Comparison of ENCODE assay signal across 12 cellular contexts in genomic region chr11:117953029-117953671, GRCh38. TPM values are rescaled to one million over a fixed set of nuclear protein-coding genes. Genes with fewer than 3 reads are reported as not detected.
DNase-seq lines count a peak whose midpoint lies in the region; ATAC-seq lines count a peak whose summit lies in the region.
"Had no signal": no experiment of that assay in that cellular context is flagged by ENCODE, and none has a peak within 500 bp of the region (broad histone marks: within the 10 kb centered on the region; RNA-seq: fewer than 3 reads in every experiment).

No MANE protein-coding gene starts in this region.

- no peak overlapping the region for H4K91ac ChIP-seq in neuronal stem cell (ENCODE audit: low read depth, low read length, poor library complexity)

- no peaks in the 10 kb centered on the region for H3K9me3 ChIP-seq in neuronal stem cell (replicated peaks in 1 of 2; ENCODE audit: control insufficient read depth in 2 of 2, insufficient read depth in 1 of 2, low read depth in 1 of 2, low read length in 2 of 2)
- H3K9me3 ChIP-seq: esophagus squamous epithelium had no signal

- no peaks in the 10 kb centered on the region for H3K79me1 ChIP-seq in neuronal stem cell (ENCODE audit: low read depth, low read length)

- H3K4me3 Mint-ChIP-seq in activated T-cell treated with anti-CD3 and anti-CD28 coated beads, Interleukin-2, amount 50 U/mL, for 72 hours = peak overlapping the region; percentile 84 to 91

- no peak overlapping the region for H3K27ac ChIP-seq in neuronal stem cell (replicated peaks; ENCODE audit: low read length)

- no peak overlapping the region for H3K14ac ChIP-seq in neuronal stem cell (ENCODE audit: low read length)

- H3K4me1 Mint-ChIP-seq in activated T-cell treated with anti-CD3 and anti-CD28 coated beads, Interleukin-2, amount 50 U/mL, for 72 hours (ENCODE audit: low read depth) = peaks cover 83% of the 10 kb centered on the region

- H3K4ac ChIP-seq in neuronal stem cell (ENCODE audit: low read length) = no peak overlapping the region

- H3K4me3 ChIP-seq in neuronal stem cell (ENCODE audit: low read length in 2 of 2) = no peak overlapping the region
- H3K4me3 ChIP-seq: esophagus squamous epithelium had no signal

- no CpG with 5 or more reads among the region's 3 CpGs for WGBS in neuronal stem cell (ENCODE audit: extremely low coverage in 2 of 2, insufficient read length in 2 of 2, insufficient replicate concordance in 1 of 2), 2 donors

- peaks cover 0 to 5% (median 0%) of the 10 kb centered on the region in 3 experiments for H3K27me3 ChIP-seq in neuronal stem cell (ENCODE audit: control insufficient read depth in 3 of 3, insufficient read depth in 3 of 3, low read depth in 1 of 3, low read length in 3 of 3)

- H2BK120ac ChIP-seq in neuronal stem cell (ENCODE audit: low read depth, low read length) = no peak overlapping the region

- H3K27ac Mint-ChIP-seq in activated T-cell treated with anti-CD3 and anti-CD28 coated beads, Interleukin-2, amount 50 U/mL, for 72 hours = peak overlapping the region; percentile 56

- H2BK5ac ChIP-seq in neuronal stem cell (ENCODE audit: low read length) = no peak overlapping the region

- H2BK15ac ChIP-seq in neuronal stem cell (ENCODE audit: low read length) = no peak overlapping the region

- H2AFZ ChIP-seq in neuronal stem cell (ENCODE audit: low read length) = no peak overlapping the region

- no peak overlapping the region for H2BK12ac ChIP-seq in neuronal stem cell (ENCODE audit: low read length)

- no peak for DNase-seq in activated CD4-positive, CD25-positive, alpha-beta regulatory T cell (lab: John Stamatoyannopoulos, UW)
- DNase-seq in NOMO-1 (lab: John Stamatoyannopoulos, UW; ENCODE audit: unreplicated experiment in 2 of 2) = peak; percentile 59 to 68
- no peak for DNase-seq in activated T-cell treated with anti-CD3 and anti-CD28 coated beads, Interleukin-2, amount 50 U/mL, for 72 hours
- DNase-seq in neuronal stem cell (ENCODE audit: low spot score) = no peak
- DNase-seq in NCI-H2227 (lab: John Stamatoyannopoulos, UW; ENCODE audit: unreplicated experiment) = no peak
- no peak for DNase-seq in HPDE6-E6E7 (ENCODE audit: extremely low spot score)
- DNase-seq: esophagus squamous epithelium had no signal

- peaks cover 0 to 2% of the 10 kb centered on the region in 2 donors for H3K4me1 ChIP-seq in neuronal stem cell (ENCODE audit: control insufficient read depth in 2 of 2, insufficient read depth in 1 of 2, low read depth in 1 of 2, low read length in 2 of 2)

- peaks cover 5 to 10% of the 10 kb centered on the region in 2 donors for H3K9me3 Mint-ChIP-seq in activated T-cell treated with anti-CD3 and anti-CD28 coated beads, Interleukin-2, amount 50 U/mL, for 72 hours

- no peaks in the 10 kb centered on the region for H3K36me3 ChIP-seq in neuronal stem cell (replicated peaks in 1 of 2; ENCODE audit: control insufficient read depth in 2 of 2, insufficient read depth in 2 of 2, low read length in 2 of 2)
- H3K36me3 ChIP-seq: esophagus squamous epithelium had no signal

- H2AK5ac ChIP-seq in neuronal stem cell (ENCODE audit: low read depth, low read length) = no peak overlapping the region

- peak overlapping the region; percentile 5 for H3K9ac ChIP-seq in neuronal stem cell (ENCODE audit: low read depth, low read length, poor library complexity)

- no peaks in the 10 kb centered on the region for H3K27me3 Mint-ChIP-seq in activated T-cell treated with anti-CD3 and anti-CD28 coated beads, Interleukin-2, amount 50 U/mL, for 72 hours (ENCODE audit: low read depth)

- H3K4me2 ChIP-seq in neuronal stem cell (ENCODE audit: insufficient read depth, low read length, poor library complexity, severe bottlenecking) = no peak overlapping the region

- no peak overlapping the region for H3K23ac ChIP-seq in neuronal stem cell (ENCODE audit: low read depth, low read length, poor library complexity)

- H3K18ac ChIP-seq in neuronal stem cell (ENCODE audit: low read length) = no peak overlapping the region

- H3K36me3 Mint-ChIP-seq in activated T-cell treated with anti-CD3 and anti-CD28 coated beads, Interleukin-2, amount 50 U/mL, for 72 hours (ENCODE audit: insufficient read depth in 2 of 2) = peaks cover 12 to 18% of the 10 kb centered on the region in 2 donors

- no peak overlapping the region for H4K8ac ChIP-seq in neuronal stem cell (ENCODE audit: low read depth, low read length)

- peak; percentile 24 to 26 for ATAC-seq in activated CD4-positive, CD25-positive, alpha-beta regulatory T cell treated with anti-CD3 and anti-CD28 coated beads, Interleukin-2, amount 50 U/mL, for 24 hours
- no peak for ATAC-seq in activated T-cell treated with anti-CD3 and anti-CD28 coated beads, Interleukin-2, amount 50 U/mL, for 72 hours (replicated peaks in 1 of 2)
- no peak for ATAC-seq in GM21576 (IDR thresholded peaks at IDR 0.05; ENCODE audit: unreplicated experiment)
- ATAC-seq: SK-N-SH treated with all-trans-retinoic acid at 6 μM for 48 hours had no signal

RNA-seq across cellular contexts. Expression of gene TMPRSS13, which starts 23.9 kb away (rescaled TPM):
- 1 to 10 TPM; 3.0 to 3.2 TPM for total RNA-seq in activated T-cell treated with anti-CD3 and anti-CD28 coated beads, Interleukin-2, amount 50 U/mL, for 72 hours
- polyA plus RNA-seq in neuronal stem cell (2013, experiment 1 of 2) = 0.10 TPM
- polyA plus RNA-seq in neuronal stem cell (2013, experiment 2 of 2) = 0.12 TPM
- polyA plus RNA-seq: neural cell had no signal

RNA-seq across cellular contexts. Expression of gene IL10RA, which starts 33.0 kb away (rescaled TPM):
- 100 to 1,000 TPM in 1 of 2 donors, 10 to 100 TPM in 1; 79.6 to 123 TPM for total RNA-seq in activated T-cell treated with anti-CD3 and anti-CD28 coated beads, Interleukin-2, amount 50 U/mL, for 72 hours
- polyA plus RNA-seq in neuronal stem cell (2013, experiment 1 of 2) = 0.06 TPM
- polyA plus RNA-seq in neuronal stem cell (2013, experiment 2 of 2) = 0.06 TPM
- total RNA-seq: bronchial epithelial cell had no signal

Comparison
In these comparisons a context has a peak if more than half of its experiments do, and no peak if none do; other contexts are left out.
1. ATAC-seq: peak in activated CD4-positive, CD25-positive, alpha-beta regulatory T cell treated with anti-CD3 and anti-CD28 coated beads, Interleukin-2, amount 50 U/mL, for 24 hours (2 of 2); none in activated T-cell treated with anti-CD3 and anti-CD28 coated beads, Interleukin-2, amount 50 U/mL, for 72 hours (0 of 2) and GM21576 (single experiment).
2. DNase-seq: peak in NOMO-1 (2 of 2); none in activated CD4-positive, CD25-positive, alpha-beta regulatory T cell (0 of 4), activated T-cell treated with anti-CD3 and anti-CD28 coated beads, Interleukin-2, amount 50 U/mL, for 72 hours (0 of 2), neuronal stem cell (single experiment), NCI-H2227 (single experiment) and HPDE6-E6E7 (single experiment).